In genomic region chr17:42388381-42389134, GRCh38 we compare ENCODE assay signal across 8 cellular contexts. TPM values are rescaled to one million over a fixed set of nuclear protein-coding genes. Genes with fewer than 3 reads are reported as not detected.
DNase-seq lines count a peak whose midpoint lies in the region; ATAC-seq and TF ChIP-seq lines count a peak whose summit lies in the region.

TSS of gene STAT3 (minus strand) at chr17:42388442. CDS start at chr17:42348516, 39,926 bp downstream.

- intact Hi-C loops in esophagus muscularis mucosa (cut with DNase I), result no loop called here

- H3K27me3 ChIP-seq in esophagus muscularis mucosa (no peaks in the 10 kb centered on the region), muscle layer of duodenum (ENCODE audit: low read depth, low read length) (no peaks in the 10 kb centered on the region)

- peak within 1 kb of the TSS; percentile 92 for H3K27ac ChIP-seq in KOPT-K1 (ENCODE audit: low read depth, low read length, poor library complexity, severe bottlenecking)
- H3K27ac ChIP-seq in esophagus muscularis mucosa (replicated peaks in 1 of 4), result peak within 1 kb of the TSS; percentile 97 to 100 (median 99)
- H3K27ac ChIP-seq in muscle layer of duodenum (ENCODE audit: low read length), result peak within 1 kb of the TSS; percentile 99

- peak; percentile 95 for TF ChIP-seq POLR2A in esophagus muscularis mucosa (IDR thresholded peaks at IDR 0.05; ENCODE audit: low read depth)

- H3K36me3 ChIP-seq in KOPT-K1 (ENCODE audit: insufficient read depth, low read length) (0 out of 2 replicates have a peak, but pooled peaks cover 3% of the 10 kb centered on the region), esophagus muscularis mucosa (peaks cover 0 to 4% (median under 1%) of the 10 kb centered on the region in 4 donors), muscle layer of duodenum (ENCODE audit: control insufficient read depth in 1 of 2, insufficient read depth in 2 of 2, low read length in 2 of 2) (peaks cover 0 to 10% of the 10 kb centered on the region in 2 donors)

- H3K4me1 ChIP-seq in esophagus muscularis mucosa, result peaks cover 36 to 56% (median 51%) of the 10 kb centered on the region in 4 donors
- H3K4me1 ChIP-seq in muscle layer of duodenum (ENCODE audit: control insufficient read depth in 1 of 2, insufficient read depth in 2 of 2, low read length in 2 of 2), result peaks cover 11 to 18% of the 10 kb centered on the region in 2 donors

- 2% methylated on average over 11 of the region's 44 CpGs for WGBS in esophagus muscularis mucosa

- TF ChIP-seq CTCF in esophagus muscularis mucosa (IDR thresholded peaks at IDR 0.05), result peak in 1 of 3 experiments; percentile 34

- peak within 1 kb of the TSS; percentile 82 to 98 (median 86) for H3K4me3 ChIP-seq in esophagus muscularis mucosa
- H3K4me3 ChIP-seq in muscle layer of duodenum (ENCODE audit: low read depth in 1 of 2, low read length in 2 of 2), result peak within 1 kb of the TSS; percentile 84 to 96

- H3K9me3 ChIP-seq in KOPT-K1 (ENCODE audit: insufficient read depth, low read length, poor library complexity, severe bottlenecking), result no peaks in the 10 kb centered on the region
- no peaks in the 10 kb centered on the region for H3K9me3 ChIP-seq in esophagus muscularis mucosa
- H3K9me3 ChIP-seq in muscle layer of duodenum (ENCODE audit: control insufficient read depth in 1 of 2, low read length in 2 of 2), result no peaks in the 10 kb centered on the region

- peak; percentile 85 for ATAC-seq in GM21786 (IDR thresholded peaks at IDR 0.05; ENCODE audit: unreplicated experiment)

- peak; percentile 99 for TF ChIP-seq EP300 in esophagus muscularis mucosa (IDR thresholded peaks at IDR 0.05)

- peak; percentile 99 for DNase-seq in DMS79 (lab: John Stamatoyannopoulos, UW)
- DNase-seq in RKO (ENCODE audit: low spot score), result peak; percentile 99
- peak; percentile 100 for DNase-seq in activated T-helper 1 cell treated with Interleukin-2 at 50 U/mL for 16 hours (ENCODE audit: low read depth)
- DNase-seq in esophagus muscularis mucosa (ENCODE audit: extremely low spot score), result peak; percentile 100
- DNase-seq in stimulated activated CD8-positive, alpha-beta memory T cell treated with anti-CD3 and anti-CD28 coated beads, Interleukin-7, amount 100 ng/mL, for 4 hours (ENCODE audit: low read depth in 2 of 2), result peak; percentile 99 to 100

RNA-seq across cellular contexts. Expression of gene STAT3, which starts in this region (rescaled TPM):
- 100 to 1,000 TPM; 137 to 260 (median 211) TPM for total RNA-seq in esophagus muscularis mucosa

Comparison
In these comparisons a context has a peak if more than half of its experiments do, and no peak if none do; other contexts are left out.
1. Peak in every context shown above with its lines: DNase-seq, ATAC-seq, H3K4me3 ChIP-seq and H3K27ac ChIP-seq.